ENCODE assay signal across 17 cellular contexts in genomic region chr4:165308606-165309005, GRCh38.
"Had no signal": no experiment of that assay in that cellular context is flagged by ENCODE, and none has a peak within 500 bp of the region (broad histone marks: within the 10 kb centered on the region; RNA-seq: fewer than 3 reads in every experiment).

No MANE protein-coding gene starts in this region.

- H3K9me3 ChIP-seq: adrenal gland, mucosa of descending colon, transverse colon had no signal

- H3K27ac ChIP-seq: cardiac muscle cell, parathyroid adenoma, transverse colon had no signal

- H3K9ac ChIP-seq: parathyroid adenoma had no signal

- DNase-seq: activated CD4-positive, alpha-beta memory T cell treated with anti-CD3 and anti-CD28 coated beads for 36 hours; activated CD4-positive, alpha-beta T cell treated with anti-CD3 and anti-CD28 coated beads for 36 hours; activated CD8-positive, alpha-beta memory T cell treated with anti-CD3 and anti-CD28 coated beads, Interleukin-2, amount 10 ng/mL, durations not matched to agents 7 days and 5 days; activated naive CD4-positive, alpha-beta T cell treated with anti-CD3 and anti-CD28 coated beads, Interleukin-2, amount 50 U/mL, for 16 hours; activated T-cell treated with anti-CD3 and anti-CD28 coated beads, Interleukin-2, amount 50 U/mL, for 1 hour; adrenal gland; effector CD4-positive, alpha-beta T cell; mucosa of descending colon; naive thymus-derived CD4-positive, alpha-beta T cell; stimulated activated CD4-positive, alpha-beta T cell treated with anti-CD3 and anti-CD28 coated beads, Interleukin-2, amount 100 ng/mL, for 48 hours; stimulated activated naive B cell treated with anti-CD40 and anti-IgM and Interleukin-4, amounts not matched to agents 10 μg/mL and 1 μg/mL and 100 μg/mL, for 72 hours; substantia nigra; transverse colon had no signal

- H3K4me3 ChIP-seq: adrenal gland, cardiac muscle cell, lung, mucosa of descending colon, transverse colon had no signal

- H3K4me3 Mint-ChIP-seq: activated CD4-positive, alpha-beta memory T cell treated with anti-CD3 and anti-CD28 coated beads for 36 hours; activated CD4-positive, alpha-beta T cell treated with anti-CD3 and anti-CD28 coated beads for 36 hours; activated CD8-positive, alpha-beta memory T cell treated with anti-CD3 and anti-CD28 coated beads, Interleukin-2, amount 10 ng/mL, durations not matched to agents 7 days and 5 days; naive thymus-derived CD4-positive, alpha-beta T cell; stimulated activated naive B cell treated with anti-CD40 and anti-IgM and Interleukin-4, amounts not matched to agents 10 μg/mL and 1 μg/mL and 100 μg/mL, for 72 hours; T-helper 1 cell treated with Interleukin-12 subunit alpha and Interleukin-12 subunit beta and Interleukin-4 antibody, amounts not matched to agents 30 μg/mL and 1 μg/mL, for 36 hours had no signal

- H3K27ac Mint-ChIP-seq: activated CD4-positive, alpha-beta memory T cell treated with anti-CD3 and anti-CD28 coated beads for 36 hours; activated CD4-positive, alpha-beta T cell treated with anti-CD3 and anti-CD28 coated beads for 36 hours; activated CD8-positive, alpha-beta memory T cell treated with anti-CD3 and anti-CD28 coated beads, Interleukin-2, amount 10 ng/mL, durations not matched to agents 7 days and 5 days; stimulated activated naive B cell treated with anti-CD40 and anti-IgM and Interleukin-4, amounts not matched to agents 10 μg/mL and 1 μg/mL and 100 μg/mL, for 72 hours; T-helper 1 cell treated with Interleukin-12 subunit alpha and Interleukin-12 subunit beta and Interleukin-4 antibody, amounts not matched to agents 30 μg/mL and 1 μg/mL, for 36 hours had no signal

- H3K79me2 ChIP-seq: parathyroid adenoma had no signal

- H3K27me3 ChIP-seq: adrenal gland, cardiac muscle cell, transverse colon had no signal

- H3K27me3 Mint-ChIP-seq: activated CD4-positive, alpha-beta memory T cell treated with anti-CD3 and anti-CD28 coated beads for 36 hours; activated CD4-positive, alpha-beta T cell treated with anti-CD3 and anti-CD28 coated beads for 36 hours; activated CD8-positive, alpha-beta memory T cell treated with anti-CD3 and anti-CD28 coated beads, Interleukin-2, amount 10 ng/mL, durations not matched to agents 7 days and 5 days; naive thymus-derived CD4-positive, alpha-beta T cell; stimulated activated naive B cell treated with anti-CD40 and anti-IgM and Interleukin-4, amounts not matched to agents 10 μg/mL and 1 μg/mL and 100 μg/mL, for 72 hours had no signal

- H2AFZ ChIP-seq: parathyroid adenoma had no signal

- ATAC-seq: activated CD4-positive, alpha-beta T cell treated with anti-CD3 and anti-CD28 coated beads for 36 hours; activated CD8-positive, alpha-beta memory T cell treated with anti-CD3 and anti-CD28 coated beads, Interleukin-2, amount 10 ng/mL, durations not matched to agents 7 days and 5 days; mucosa of descending colon; stimulated activated naive B cell treated with anti-CD40 and anti-IgM and Interleukin-4, amounts not matched to agents 10 μg/mL and 1 μg/mL and 100 μg/mL, for 72 hours had no signal

- H3K4me1 Mint-ChIP-seq: activated CD4-positive, alpha-beta T cell treated with anti-CD3 and anti-CD28 coated beads for 36 hours; activated CD8-positive, alpha-beta memory T cell treated with anti-CD3 and anti-CD28 coated beads, Interleukin-2, amount 10 ng/mL, durations not matched to agents 7 days and 5 days; stimulated activated naive B cell treated with anti-CD40 and anti-IgM and Interleukin-4, amounts not matched to agents 10 μg/mL and 1 μg/mL and 100 μg/mL, for 72 hours had no signal

- H3K9me3 Mint-ChIP-seq: activated CD4-positive, alpha-beta memory T cell treated with anti-CD3 and anti-CD28 coated beads for 36 hours; naive thymus-derived CD4-positive, alpha-beta T cell; stimulated activated naive B cell treated with anti-CD40 and anti-IgM and Interleukin-4, amounts not matched to agents 10 μg/mL and 1 μg/mL and 100 μg/mL, for 72 hours; T-helper 1 cell treated with Interleukin-12 subunit alpha and Interleukin-12 subunit beta and Interleukin-4 antibody, amounts not matched to agents 30 μg/mL and 1 μg/mL, for 36 hours had no signal

- H3K4me1 ChIP-seq: parathyroid adenoma, transverse colon had no signal

- H3K36me3 ChIP-seq: adrenal gland, transverse colon had no signal
